ENCODE assay signal across 8 cellular contexts in genomic region chr14:77303417-77304156, GRCh38. TPM values are rescaled to one million over a fixed set of nuclear protein-coding genes. Genes with fewer than 3 reads are reported as not detected.
DNase-seq lines count a peak whose midpoint lies in the region; ATAC-seq, FAIRE-seq and TF ChIP-seq lines count a peak whose summit lies in the region.

No MANE protein-coding gene starts in this region.

- peak overlapping the region; percentile 35 for H3K4me3 ChIP-seq in skeletal muscle satellite cell (ENCODE audit: low read length)

- FAIRE-seq in GM12892 (lab: Jason Lieb, UNC) = peak; percentile 33

- H3K4me1 ChIP-seq in skeletal muscle satellite cell (ENCODE audit: control insufficient read depth, insufficient read depth, low read length) = peaks cover 47% of the 10 kb centered on the region

- peaks cover 8% of the 10 kb centered on the region for H3K36me3 ChIP-seq in skeletal muscle satellite cell (ENCODE audit: insufficient read depth, low read length)

- no peaks in the 10 kb centered on the region for H3K9me3 ChIP-seq in T-helper 17 cell (ENCODE audit: control insufficient read depth, low read length, poor library complexity, severe bottlenecking)
- no peaks in the 10 kb centered on the region for H3K9me3 ChIP-seq in skeletal muscle satellite cell (replicated peaks; ENCODE audit: low read length)

- peaks cover 9% of the 10 kb centered on the region for H3K36me3 Mint-ChIP-seq in T-helper 17 cell (ENCODE audit: low read depth)

- peaks cover 6% of the 10 kb centered on the region for H3K4me1 Mint-ChIP-seq in T-helper 17 cell

- no peak for TF ChIP-seq POLR2A in GM12892 (IDR thresholded peaks at IDR 0.05; ENCODE audit: low read depth, low read length)

- H3K4me3 Mint-ChIP-seq in T-helper 17 cell = peak overlapping the region; percentile 41

- peak overlapping the region; percentile 66 for H3K4me2 ChIP-seq in skeletal muscle satellite cell (ENCODE audit: low read length)

- DNase-seq in GM12892 (ENCODE audit: insufficient read length) (no peak), T-helper 17 cell (no peak), fibroblast of gingiva (ENCODE audit: low read depth) (peak; percentile 87), GM20000 (ENCODE audit: low spot score) (no peak), NCI-H524 (lab: John Stamatoyannopoulos, UW) (no peak)

- H3K9ac ChIP-seq in skeletal muscle satellite cell (ENCODE audit: low read depth, low read length) = peak overlapping the region; percentile 40

- no peak overlapping the region for H3K27ac Mint-ChIP-seq in T-helper 17 cell

- TF ChIP-seq CTCF in GM20000 (IDR thresholded peaks at IDR 0.05; ENCODE audit: extremely low read depth, missing control alignments) = no peak

- no peaks in the 10 kb centered on the region for H3K27me3 Mint-ChIP-seq in T-helper 17 cell

- H3K27me3 ChIP-seq in skeletal muscle satellite cell (ENCODE audit: control insufficient read depth, insufficient read depth, low read length) = no peaks in the 10 kb centered on the region

- peak; percentile 73 for ATAC-seq in HG03442 (IDR thresholded peaks at IDR 0.05; ENCODE audit: unreplicated experiment)
- ATAC-seq in T-helper 17 cell = peak; percentile 54
- ATAC-seq in HG03571 (IDR thresholded peaks at IDR 0.05; ENCODE audit: unreplicated experiment) = no peak

RNA-seq across cellular contexts. Expression of gene POMT2, which starts 17.1 kb away (rescaled TPM):
- 4.1 TPM for polyA plus RNA-seq in GM12892 (2012; ENCODE audit: missing spikeins)
- total RNA-seq in T-helper 17 cell = 10 to 100 TPM in 1 of 2 donors, 1 to 10 TPM in 1; 8.8 to 11.4 TPM
- 10.0 and 15.7 TPM in 2 replicates for total RNA-seq in skeletal muscle satellite cell (2012; rRNA removed)

RNA-seq across cellular contexts. Expression of gene GSTZ1, which starts 17.2 kb away (rescaled TPM):
- polyA plus RNA-seq in GM12892 (2012; ENCODE audit: missing spikeins) = 29.0 TPM
- total RNA-seq in T-helper 17 cell = 1 to 10 TPM; 5.5 to 7.5 TPM
- 31.2 and 44.8 TPM in 2 replicates for total RNA-seq in skeletal muscle satellite cell (2012; rRNA removed)

RNA-seq across cellular contexts. Expression of gene NGB, which starts 32.6 kb away (rescaled TPM):
- not detected for polyA plus RNA-seq in GM12892 (2012; ENCODE audit: missing spikeins)
- not detected for total RNA-seq in T-helper 17 cell
- total RNA-seq in skeletal muscle satellite cell (2012; rRNA removed) = not detected in 2 replicates
